In genomic region chr3:181358555-181358954, GRCh38 we compare ENCODE assay signal across 17 cellular contexts.
A peak's percentile ranks its signal among the peaks of the same experiment; 100 is the strongest.
DNase-seq lines count a peak whose midpoint lies in the region; ATAC-seq, FAIRE-seq and TF ChIP-seq lines count a peak whose summit lies in the region.
"Had no signal": no experiment of that assay in that cellular context is flagged by ENCODE, and none has a peak within 500 bp of the region (broad histone marks: within the 10 kb centered on the region; RNA-seq: fewer than 3 reads in every experiment).

No MANE protein-coding gene starts in this region.

- ATAC-seq in GM19395 (IDR thresholded peaks at IDR 0.05; ENCODE audit: unreplicated experiment) (peak; percentile 66), HG02938 (IDR thresholded peaks at IDR 0.05; ENCODE audit: unreplicated experiment) (peak; percentile 66), HG03521 (IDR thresholded peaks at IDR 0.05; ENCODE audit: unreplicated experiment) (peak; percentile 49)
- ATAC-seq: WTC11 had no signal

- no peaks in the 10 kb centered on the region for H3K27me3 ChIP-seq in GM06990 (replicated peaks; ENCODE audit: control insufficient read depth, insufficient read depth, low read length)
- H3K27me3 ChIP-seq: upper lobe of left lung had no signal

- peak; percentile 69 for DNase-seq in GM06990 (ENCODE audit: extremely low read depth, insufficient read length)
- DNase-seq in activated CD4-positive, CD25-positive, alpha-beta regulatory T cell treated with anti-CD3 and anti-CD28 coated beads, Interleukin-2, amount 50 U/mL, for 72 hours, result no peak
- DNase-seq in ureter (ENCODE audit: low spot score), result no peak
- no peak for DNase-seq in HTR-8/SVneo (ENCODE audit: insufficient read length, low spot score)
- no peak for DNase-seq in superior temporal gyrus (ENCODE audit: extremely low spot score)
- DNase-seq: Caco-2; GF-D8; glutamatergic neuron; NCI-H446; OCI-M1; stimulated activated CD4-positive, alpha-beta T cell treated with anti-CD3 and anti-CD28 coated beads, Interleukin-2, amount 100 ng/mL, for 24 hours; upper lobe of left lung had no signal

- no peak for FAIRE-seq in HTR-8/SVneo (lab: Jason Lieb, UNC)
- FAIRE-seq: endothelial cell of umbilical vein had no signal

- H3K4me3 ChIP-seq in GM06990 (replicated peaks; ENCODE audit: low read depth, low read length), result no peak overlapping the region
- H3K4me3 ChIP-seq: upper lobe of left lung had no signal

- no peaks in the 10 kb centered on the region for H3K36me3 ChIP-seq in GM06990 (ENCODE audit: control insufficient read depth, insufficient read depth, low read length)
- H3K36me3 ChIP-seq: upper lobe of left lung had no signal

- TF ChIP-seq CTCF in GM06990 (IDR thresholded peaks at IDR 0.05; ENCODE audit: insufficient read depth, low read length, poor library complexity, severe bottlenecking), result no peak
